34 cellular contexts compared by ENCODE assay signal in the genomic region with DNA sequence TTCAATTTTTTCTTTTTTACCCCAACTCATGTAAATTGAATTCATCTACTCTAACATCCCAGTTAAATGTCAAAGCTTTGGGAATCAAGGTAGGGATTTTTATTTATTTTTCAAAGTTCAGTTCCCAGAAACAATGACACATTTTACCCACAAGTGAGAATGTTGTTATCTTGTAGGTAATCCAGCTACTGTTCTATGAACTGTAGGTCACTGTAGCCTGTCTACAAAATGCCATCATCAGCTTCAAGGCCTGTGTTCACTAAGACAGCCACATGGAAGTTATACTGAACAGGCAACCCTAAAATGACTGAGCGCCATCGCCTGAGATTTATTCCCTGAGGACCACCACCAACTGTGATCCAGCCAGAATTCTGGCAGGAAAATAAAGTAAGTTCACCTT.
"Had no signal": no experiment of that assay in that cellular context is flagged by ENCODE, and none has a peak within 500 bp of the region (broad histone marks: within the 10 kb centered on the region; RNA-seq: fewer than 3 reads in every experiment).

No MANE protein-coding gene starts in this region.

- H3K4me1 ChIP-seq: ascending aorta, body of pancreas, breast epithelium had no signal

- DNase-seq: activated effector memory CD4-positive, alpha-beta T cell treated with anti-CD3 and anti-CD28 coated beads, Interleukin-2, amount 50 U/mL, for 16 hours; activated effector memory CD4-positive, alpha-beta T cell treated with Interleukin-2 at 50 U/mL for 16 hours; activated gamma-delta T cell; activated gamma-delta T cell treated with Interleukin-2 at 50 U/mL for 16 hours; activated naive CD4-positive, alpha-beta T cell; activated naive CD4-positive, alpha-beta T cell treated with anti-CD3 and anti-CD28 coated beads for 36 hours; activated naive CD4-positive, alpha-beta T cell treated with anti-CD3 and anti-CD28 coated beads, Interleukin-2, amount 10 ng/mL, durations not matched to agents 7 days and 5 days; activated naive CD4-positive, alpha-beta T cell treated with anti-CD3 and anti-CD28 coated beads, Interleukin-2, amount 50 U/mL, for 16 hours; activated naive CD4-positive, alpha-beta T cell treated with Interleukin-2 at 50 U/mL for 16 hours; activated naive CD8-positive, alpha-beta T cell treated with anti-CD3 and anti-CD28 coated beads for 36 hours; activated naive CD8-positive, alpha-beta T cell treated with anti-CD3 and anti-CD28 coated beads, Interleukin-2, amount 10 ng/mL, durations not matched to agents 7 days and 5 days; activated naive CD8-positive, alpha-beta T cell treated with anti-CD3 and anti-CD28 coated beads, Interleukin-2, amount 50 U/mL, for 24 hours; activated T-cell treated with anti-CD3 and anti-CD28 coated beads, Interleukin-2, amount 50 U/mL, for 1 hour; activated T-cell treated with anti-CD3 and anti-CD28 coated beads, Interleukin-2, amount 50 U/mL, for 24 hours; activated T-cell treated with anti-CD3 and anti-CD28 coated beads, Interleukin-2, amount 50 U/mL, for 4 hours; activated T-cell treated with anti-CD3 and anti-CD28 coated beads, Interleukin-2, amount 50 U/mL, for 48 hours; activated T-cell treated with anti-CD3 and anti-CD28 coated beads, Interleukin-2, amount 50 U/mL, for 72 hours; adrenal gland; amniotic stem cell; amygdala; anterior cingulate cortex; aorta; body of pancreas; brain microvascular endothelial cell; caudate nucleus; central memory CD4-positive, alpha-beta T cell; cerebellar nuclear complex had no signal

- H3K36me3 ChIP-seq: adrenal gland, ascending aorta, brain microvascular endothelial cell, breast epithelium, cardiac muscle cell had no signal

- H3K27me3 ChIP-seq: adrenal gland, ascending aorta, body of pancreas, brain microvascular endothelial cell, breast epithelium, cardiac muscle cell had no signal

- ATAC-seq: activated naive CD4-positive, alpha-beta T cell treated with anti-CD3 and anti-CD28 coated beads, Interleukin-2, amount 50 U/mL, for 72 hours; activated naive CD8-positive, alpha-beta T cell treated with anti-CD3 and anti-CD28 coated beads, Interleukin-2, amount 50 U/mL, for 24 hours; activated T-cell treated with anti-CD3 and anti-CD28 coated beads, Interleukin-2, amount 50 U/mL, for 4 hours; activated T-cell treated with anti-CD3 and anti-CD28 coated beads, Interleukin-2, amount 50 U/mL, for 72 hours; activated T-helper 17 cell treated with anti-CD3 and anti-CD28 coated beads, Interleukin-2, amount 50 U/mL, for 72 hours; body of pancreas had no signal

- FAIRE-seq: astrocyte, bronchial epithelial cell had no signal

- H3K4me3 ChIP-seq: adrenal gland, ascending aorta, body of pancreas, breast epithelium, cardiac muscle cell had no signal

- H3K27ac ChIP-seq: adrenal gland, ascending aorta, body of pancreas, brain microvascular endothelial cell, breast epithelium, cardiac muscle cell had no signal

- H3K9me3 ChIP-seq: adrenal gland, ascending aorta, body of pancreas, breast epithelium had no signal
